In the genomic region with DNA sequence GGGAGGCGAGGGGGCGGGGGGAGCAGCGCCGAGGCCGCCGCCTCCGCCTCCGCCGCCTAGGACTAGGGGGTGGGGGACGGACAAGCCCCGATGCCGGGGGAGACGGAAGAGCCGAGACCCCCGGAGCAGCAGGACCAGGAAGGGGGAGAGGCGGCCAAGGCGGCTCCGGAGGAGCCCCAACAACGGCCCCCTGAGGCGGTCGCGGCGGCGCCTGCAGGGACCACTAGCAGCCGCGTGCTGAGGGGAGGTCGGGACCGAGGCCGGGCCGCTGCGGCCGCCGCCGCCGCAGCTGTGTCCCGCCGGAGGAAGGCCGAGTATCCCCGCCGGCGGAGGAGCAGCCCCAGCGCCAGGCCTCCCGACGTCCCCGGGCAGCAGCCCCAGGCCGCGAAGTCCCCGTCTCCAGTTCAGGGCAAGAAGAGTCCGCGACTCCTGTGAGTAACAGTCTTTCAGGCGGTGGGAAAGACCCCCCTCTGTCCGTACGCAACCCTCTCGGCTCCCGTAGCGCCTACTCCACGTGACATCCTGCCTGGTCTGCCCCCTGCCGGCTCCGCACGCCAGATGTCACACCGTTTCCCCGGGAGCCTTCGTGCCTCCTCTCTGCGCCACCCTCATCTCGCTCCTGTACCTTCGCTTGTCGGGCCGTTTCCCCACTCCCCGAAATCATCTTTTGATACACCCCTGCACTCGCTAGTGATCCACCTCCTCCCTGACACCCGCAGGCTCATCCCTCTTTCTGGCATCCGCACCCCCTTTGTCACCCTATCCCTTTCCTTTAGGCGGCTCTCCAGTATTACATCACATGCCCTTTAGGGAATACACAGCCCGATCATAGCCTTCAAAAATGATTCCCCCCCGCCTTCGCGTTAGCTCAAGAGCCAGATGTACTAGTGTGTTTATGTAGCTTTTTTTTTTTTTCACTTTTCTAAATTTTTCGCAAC, we compare ENCODE assay signal across 8 cellular contexts. TPM values are rescaled to one million over a fixed set of nuclear protein-coding genes. Genes with fewer than 3 reads are reported as not detected.
DNase-seq lines count a peak whose midpoint lies in the region; ATAC-seq, FAIRE-seq and TF ChIP-seq lines count a peak whose summit lies in the region.

No MANE protein-coding gene starts in this region.

- peaks cover 77% of the 10 kb centered on the region for H3K4me1 Mint-ChIP-seq in central memory CD8-positive, alpha-beta T cell

- H3K27ac Mint-ChIP-seq in central memory CD8-positive, alpha-beta T cell (ENCODE audit: low read depth), result peak overlapping the region; percentile 100

- peak; percentile 41 for ATAC-seq in HG03280 (IDR thresholded peaks at IDR 0.05; ENCODE audit: unreplicated experiment)
- peak; percentile 44 for ATAC-seq in central memory CD8-positive, alpha-beta T cell (replicated peaks; ENCODE audit: extremely low read depth, poor library complexity, severe bottlenecking)

- H3K9me1 ChIP-seq in keratinocyte (ENCODE audit: control insufficient read depth, extremely low read depth, insufficient read depth, low read length), result no peaks in the 10 kb centered on the region

- no peaks in the 10 kb centered on the region for H3K27me3 Mint-ChIP-seq in central memory CD8-positive, alpha-beta T cell

- peak overlapping the region; percentile 99 for H3K4me2 ChIP-seq in keratinocyte (ENCODE audit: control insufficient read depth, extremely low read depth, insufficient read depth, low read depth, low read length)

- dilution Hi-C loops in keratinocyte (cut with MboI; ENCODE audit: extremely low pct_ligation_motif_present, low sequenced_read_pairs), result no loop called here

- peak overlapping the region; percentile 94 for H3K27ac ChIP-seq in keratinocyte (ENCODE audit: control insufficient read depth, insufficient read depth, low read length)

- H3K79me2 ChIP-seq in keratinocyte (ENCODE audit: control insufficient read depth, insufficient read depth, low read length), result peaks cover 57% of the 10 kb centered on the region

- no peaks in the 10 kb centered on the region for H3K36me3 ChIP-seq in keratinocyte (ENCODE audit: control insufficient read depth in 2 of 2, extremely low read depth in 1 of 2, insufficient read depth in 2 of 2, low read length in 2 of 2)

- no peaks in the 10 kb centered on the region for H3K9me3 ChIP-seq in keratinocyte (ENCODE audit: control insufficient read depth, low read depth, low read length)

- peak; percentile 78 for TF ChIP-seq CTCF in AG09319 (IDR thresholded peaks at IDR 0.05; ENCODE audit: low read depth, low read length)
- TF ChIP-seq CTCF in keratinocyte (optimal IDR thresholded peaks at IDR 0.05 in 1 of 3, IDR thresholded peaks at IDR 0.05 in 1 of 3, conservative IDR thresholded peaks at IDR 0.05 in 1 of 3; ENCODE audit: extremely low read depth in 1 of 3, insufficient read depth in 2 of 3, low read length in 3 of 3), result peak; percentile 84 to 96 (median 90)

- DNase-seq in AG09319 (ENCODE audit: extremely low read depth, low read depth), result peak; percentile 80
- DNase-seq in NCI-H345 (lab: John Stamatoyannopoulos, UW), result peak; percentile 91
- peak; percentile 87 for DNase-seq in activated CD4-positive, CD25-positive, alpha-beta regulatory T cell treated with anti-CD3 and anti-CD28 coated beads, Interleukin-2, amount 50 U/mL, for 16 hours (ENCODE audit: low read depth, low spot score)
- DNase-seq in central memory CD8-positive, alpha-beta T cell (ENCODE audit: low spot score in 2 of 2), result peak; percentile 83 to 87
- DNase-seq in keratinocyte (ENCODE audit: low read depth, low spot score), result no peak
- peak; percentile 87 to 88 (median 88) for DNase-seq in stimulated activated CD4-positive, alpha-beta T cell treated with anti-CD3 and anti-CD28 coated beads, Interleukin-12 subunit alpha, Interleukin-12 subunit beta, amount 100 ng/mL, for 48 hours (ENCODE audit: low read depth in 2 of 3, low spot score in 1 of 3)

- peak; percentile 13 for FAIRE-seq in keratinocyte (lab: Jason Lieb, UNC)

- peak overlapping the region; percentile 69 to 96 (median 90) for H3K4me3 ChIP-seq in keratinocyte (ENCODE audit: control insufficient read depth in 2 of 3, extremely low read depth in 1 of 3, insufficient read depth in 2 of 3, low read depth in 1 of 3, low read length in 3 of 3)

- in situ Hi-C loops in GM18951 (cut with MboI; ENCODE audit: low sequenced_read_pairs, unreplicated experiment), result no loop called here

- peak; percentile 80 for TF ChIP-seq POLR2A in GM18951 (IDR thresholded peaks at IDR 0.05; ENCODE audit: extremely low read depth, insufficient read depth, insufficient read length)

- no peaks in the 10 kb centered on the region for H3K27me3 ChIP-seq in keratinocyte (ENCODE audit: control insufficient read depth, extremely low read depth, insufficient read depth, low read length)

- H3K36me3 Mint-ChIP-seq in central memory CD8-positive, alpha-beta T cell (ENCODE audit: insufficient read depth), result peaks cover 43% of the 10 kb centered on the region

- peaks cover 3% of the 10 kb centered on the region for H4K20me1 ChIP-seq in keratinocyte (ENCODE audit: control insufficient read depth, extremely low read depth, insufficient read depth, low read length)

- H3K4me3 Mint-ChIP-seq in central memory CD8-positive, alpha-beta T cell, result peak overlapping the region; percentile 95

- peaks cover 51% of the 10 kb centered on the region for H3K4me1 ChIP-seq in keratinocyte (ENCODE audit: control insufficient read depth, extremely low read depth, insufficient read depth, low read length)

- H2AFZ ChIP-seq in keratinocyte (ENCODE audit: control insufficient read depth, low read length), result peak overlapping the region; percentile 64

- H3K9me3 Mint-ChIP-seq in central memory CD8-positive, alpha-beta T cell, result no peaks in the 10 kb centered on the region

- H3K9ac ChIP-seq in keratinocyte (ENCODE audit: control insufficient read depth, extremely low read depth, insufficient read depth, low read length), result peak overlapping the region; percentile 96

RNA-seq across cellular contexts. Expression of a gene that starts 0.6 kb away (rescaled TPM):
- polyA plus RNA-seq in keratinocyte, result 30.1 to 45.6 TPM (median 34.0 TPM) in 3 replicates
- polyA plus RNA-seq in keratinocyte (2011; ENCODE audit: low read depth), result 14.5 TPM
- polyA plus RNA-seq in keratinocyte (2011; cell fraction: cytosol; rRNA removed), result 30.4 and 45.7 TPM in 2 replicates
- polyA plus RNA-seq in keratinocyte (2011; cell fraction: nucleus; rRNA removed), result 28.5 and 40.5 TPM in 2 replicates
- 21.6 and 38.7 TPM in 2 replicates for polyA plus RNA-seq in keratinocyte (2012; ENCODE audit: low replicate concordance)
- 14.7 to 40.9 TPM (median 25.4 TPM) in 3 replicates for polyA minus RNA-seq in keratinocyte
- 27.4 TPM for polyA minus RNA-seq in keratinocyte (2011; cell fraction: cytosol; rRNA and poly(A)+ RNA removed)
- 19.5 and 35.0 TPM in 2 replicates for polyA minus RNA-seq in keratinocyte (2011; cell fraction: nucleus; rRNA and poly(A)+ RNA removed)

RNA-seq across cellular contexts. Expression of a gene that starts 3.8 kb away (rescaled TPM):
- polyA plus RNA-seq in keratinocyte, result 83.9 to 147 TPM (median 92.5 TPM) in 3 replicates
- 0.85 TPM for polyA plus RNA-seq in keratinocyte (2011; ENCODE audit: low read depth)
- 94.2 and 142 TPM in 2 replicates for polyA plus RNA-seq in keratinocyte (2011; cell fraction: cytosol; rRNA removed)
- 74.5 and 80.4 TPM in 2 replicates for polyA plus RNA-seq in keratinocyte (2011; cell fraction: nucleus; rRNA removed)
- 4.0 and 94.1 TPM in 2 replicates for polyA plus RNA-seq in keratinocyte (2012; ENCODE audit: low replicate concordance)
- polyA minus RNA-seq in keratinocyte, result 85.8 to 114 TPM (median 103 TPM) in 3 replicates
- polyA minus RNA-seq in keratinocyte (2011; cell fraction: cytosol; rRNA and poly(A)+ RNA removed), result 44.7 TPM
- 32.9 and 63.1 TPM in 2 replicates for polyA minus RNA-seq in keratinocyte (2011; cell fraction: nucleus; rRNA and poly(A)+ RNA removed)

RNA-seq across cellular contexts. Expression of a gene that starts 43.0 kb away (rescaled TPM):
- polyA plus RNA-seq in keratinocyte, result 0.96 to 1.9 TPM (median 1.3 TPM) in 3 replicates
- polyA plus RNA-seq in keratinocyte (2011; ENCODE audit: low read depth), result 0.14 TPM
- polyA plus RNA-seq in keratinocyte (2011; cell fraction: cytosol; rRNA removed), result 0.58 and 0.79 TPM in 2 replicates
- 2.7 and 3.2 TPM in 2 replicates for polyA plus RNA-seq in keratinocyte (2011; cell fraction: nucleus; rRNA removed)
- polyA plus RNA-seq in keratinocyte (2012; ENCODE audit: low replicate concordance), result 1.0 and 1.2 TPM in 2 replicates
- 1.4 to 8.4 TPM (median 2.8 TPM) in 3 replicates for polyA minus RNA-seq in keratinocyte
- not detected for polyA minus RNA-seq in keratinocyte (2011; cell fraction: cytosol; rRNA and poly(A)+ RNA removed)
- 4.9 and 6.8 TPM in 2 replicates for polyA minus RNA-seq in keratinocyte (2011; cell fraction: nucleus; rRNA and poly(A)+ RNA removed)
